ENCODE assay signal across 1 cellular context in the genomic region with DNA sequence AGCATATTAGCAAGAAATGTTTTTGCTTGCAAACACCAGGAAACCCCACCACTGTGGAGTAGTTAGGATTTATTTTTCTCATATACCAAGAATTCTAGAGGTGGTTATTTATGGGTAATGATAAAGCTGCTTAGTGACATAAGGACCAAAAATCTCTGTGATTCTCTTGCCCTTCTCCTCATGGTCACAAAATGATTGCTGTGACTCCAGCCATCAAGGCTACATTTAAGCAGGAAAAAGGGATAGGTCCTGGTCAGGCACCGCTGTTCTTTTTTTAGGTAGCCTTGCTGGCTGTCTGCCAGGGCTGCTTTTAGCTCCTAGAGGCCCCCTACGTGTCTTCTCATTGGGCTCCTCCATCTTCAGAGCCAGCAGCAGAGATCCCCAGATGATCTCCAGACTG.
A peak's percentile ranks its signal among the peaks of the same experiment; 100 is the strongest.
TF ChIP-seq lines count a peak whose summit lies in the region.

No MANE protein-coding gene starts in this region.

TF ChIP-seq in K562, 482 proteins besides CTCF, POLR2A, EP300 and RAD21 (continued from another document):
- TF ChIP-seq ZNF316 (IDR thresholded peaks at IDR 0.05) (no peak), RCOR1 (IDR thresholded peaks at IDR 0.05; ENCODE audit: borderline replicate concordance in 1 of 2, low read depth in 2 of 2, low read length in 2 of 2) (0 out of 4 replicates have a peak, but pooled peaks of 1 of the 2 experiments have one; percentile 17)
- TF ChIP-seq, protein P1, sequence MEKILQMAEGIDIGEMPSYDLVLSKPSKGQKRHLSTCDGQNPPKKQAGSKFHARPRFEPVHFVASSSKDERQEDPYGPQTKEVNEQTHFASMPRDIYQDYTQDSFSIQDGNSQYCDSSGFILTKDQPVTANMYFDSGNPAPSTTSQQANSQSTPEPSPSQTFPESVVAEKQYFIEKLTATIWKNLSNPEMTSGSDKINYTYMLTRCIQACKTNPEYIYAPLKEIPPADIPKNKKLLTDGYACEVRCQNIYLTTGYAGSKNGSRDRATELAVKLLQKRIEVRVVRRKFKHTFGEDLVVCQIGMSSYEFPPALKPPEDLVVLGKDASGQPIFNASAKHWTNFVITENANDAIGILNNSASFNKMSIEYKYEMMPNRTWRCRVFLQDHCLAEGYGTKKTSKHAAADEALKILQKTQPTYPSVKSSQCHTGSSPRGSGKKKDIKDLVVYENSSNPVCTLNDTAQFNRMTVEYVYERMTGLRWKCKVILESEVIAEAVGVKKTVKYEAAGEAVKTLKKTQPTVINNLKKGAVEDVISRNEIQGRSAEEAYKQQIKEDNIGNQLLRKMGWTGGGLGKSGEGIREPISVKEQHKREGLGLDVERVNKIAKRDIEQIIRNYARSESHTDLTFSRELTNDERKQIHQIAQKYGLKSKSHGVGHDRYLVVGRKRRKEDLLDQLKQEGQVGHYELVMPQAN (IDR thresholded peaks at IDR 0.05; ENCODE audit: borderline replicate concordance) = no peak
- TF ChIP-seq, protein P2, sequence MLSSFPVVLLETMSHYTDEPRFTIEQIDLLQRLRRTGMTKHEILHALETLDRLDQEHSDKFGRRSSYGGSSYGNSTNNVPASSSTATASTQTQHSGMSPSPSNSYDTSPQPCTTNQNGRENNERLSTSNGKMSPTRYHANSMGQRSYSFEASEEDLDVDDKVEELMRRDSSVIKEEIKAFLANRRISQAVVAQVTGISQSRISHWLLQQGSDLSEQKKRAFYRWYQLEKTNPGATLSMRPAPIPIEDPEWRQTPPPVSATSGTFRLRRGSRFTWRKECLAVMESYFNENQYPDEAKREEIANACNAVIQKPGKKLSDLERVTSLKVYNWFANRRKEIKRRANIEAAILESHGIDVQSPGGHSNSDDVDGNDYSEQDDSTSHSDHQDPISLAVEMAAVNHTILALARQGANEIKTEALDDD (IDR thresholded peaks at IDR 0.05) = no peak
- TF ChIP-seq, protein P3, sequence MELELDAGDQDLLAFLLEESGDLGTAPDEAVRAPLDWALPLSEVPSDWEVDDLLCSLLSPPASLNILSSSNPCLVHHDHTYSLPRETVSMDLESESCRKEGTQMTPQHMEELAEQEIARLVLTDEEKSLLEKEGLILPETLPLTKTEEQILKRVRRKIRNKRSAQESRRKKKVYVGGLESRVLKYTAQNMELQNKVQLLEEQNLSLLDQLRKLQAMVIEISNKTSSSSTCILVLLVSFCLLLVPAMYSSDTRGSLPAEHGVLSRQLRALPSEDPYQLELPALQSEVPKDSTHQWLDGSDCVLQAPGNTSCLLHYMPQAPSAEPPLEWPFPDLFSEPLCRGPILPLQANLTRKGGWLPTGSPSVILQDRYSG (tag; conservative IDR thresholded peaks at IDR 0.05; ENCODE audit: low read depth) = no peak
